Comparison of ENCODE assay signal across 5 cellular contexts in genomic region chr6:132777881-132778280, GRCh38. TPM values are rescaled to one million over a fixed set of nuclear protein-coding genes. Genes with fewer than 3 reads are reported as not detected.
"Had no signal": no experiment of that assay in that cellular context is flagged by ENCODE, and none has a peak within 500 bp of the region (broad histone marks: within the 10 kb centered on the region; RNA-seq: fewer than 3 reads in every experiment).

No MANE protein-coding gene starts in this region.

RNA-seq across cellular contexts. Expression of gene VNN2, which starts 20.2 kb away (rescaled TPM):
- total RNA-seq: lung microvascular endothelial cell, mammary epithelial cell, mesothelial cell of epicardium, myocyte had no signal
- polyA plus RNA-seq: keratinocyte, mammary epithelial cell had no signal
